Comparison of ENCODE assay signal across 27 cellular contexts in genomic region chr1:216711712-216712111, GRCh38.
"Had no signal": no experiment of that assay in that cellular context is flagged by ENCODE, and none has a peak within 500 bp of the region (broad histone marks: within the 10 kb centered on the region; RNA-seq: fewer than 3 reads in every experiment).

No MANE protein-coding gene starts in this region.

- DNase-seq: stimulated activated CD4-positive, alpha-beta T cell treated with anti-CD3 and anti-CD28 coated beads, Interleukin-2, amount 100 ng/mL, for 48 hours; stimulated activated CD4-positive, alpha-beta T cell treated with anti-CD3 and anti-CD28 coated beads, Interleukin-4, amount 100 ng/mL, for 1 hour; stimulated activated CD4-positive, alpha-beta T cell treated with anti-CD3 and anti-CD28 coated beads, Interleukin-4, amount 100 ng/mL, for 24 hours; stimulated activated CD4-positive, alpha-beta T cell treated with anti-CD3 and anti-CD28 coated beads, Interleukin-4, amount 100 ng/mL, for 4 hours; stimulated activated CD8-positive, alpha-beta memory T cell treated with anti-CD3 and anti-CD28 coated beads, Interleukin-4, amount 100 ng/mL, for 48 hours; stimulated activated naive B cell treated with anti-CD40 and anti-IgM and Interleukin-4, amounts not matched to agents 10 μg/mL and 1 μg/mL and 100 μg/mL, for 72 hours; stimulated activated naive CD4-positive, alpha-beta T cell; stimulated activated naive CD4-positive, alpha-beta T cell treated with Interleukin-2 at 50 U/mL for 16 hours; stimulated activated naive CD8-positive, alpha-beta T cell treated with anti-CD3 and anti-CD28 coated beads, Interleukin-15, amount 100 ng/mL, for 72 hours; stimulated activated naive CD8-positive, alpha-beta T cell treated with anti-CD3 and anti-CD28 coated beads, Interleukin-15, Interleukin-2, amounts not matched to agents 100 U/mL and 50 U/mL, for 24 hours; stomach; substantia nigra; testis; thyroid gland; tibial artery; transverse colon; trophoblast cell; upper lobe of left lung; upper lobe of right lung; uterus had no signal

- H3K27me3 ChIP-seq: stomach, testis, thyroid gland, transverse colon, upper lobe of left lung, vagina had no signal

- H3K36me3 ChIP-seq: stomach, suprapubic skin, thoracic aorta, thyroid gland, tibial artery, tibial nerve, transverse colon, upper lobe of left lung, upper lobe of right lung, uterus, vagina had no signal

- H3K4me3 ChIP-seq: stomach, suprapubic skin, testis, thoracic aorta, thyroid gland, tibial artery, tibial nerve, transverse colon, upper lobe of left lung, upper lobe of right lung, uterus, vagina had no signal

- FAIRE-seq: urothelium cell line had no signal

- H3K27ac ChIP-seq: stomach, suprapubic skin, testis, thoracic aorta, thyroid gland, tibial artery, tibial nerve, transverse colon, upper lobe of left lung, upper lobe of right lung, uterus, vagina had no signal

- H3K9me3 ChIP-seq: stomach, suprapubic skin, testis, thoracic aorta, thyroid gland, tibial artery, tibial nerve, transverse colon, upper lobe of left lung, upper lobe of right lung, uterus, vagina had no signal

- H3K4me1 ChIP-seq: suprapubic skin, testis, thyroid gland, tibial artery, tibial nerve, transverse colon, upper lobe of left lung, upper lobe of right lung, uterus, vagina had no signal

- ATAC-seq: stimulated activated effector memory CD8-positive, alpha-beta T cell treated with anti-CD3 and anti-CD28 coated beads, Interleukin-12 subunit alpha, Interleukin-12 subunit beta, amount 100 ng/mL, for 72 hours; stimulated activated memory B cell treated with anti-CD40 and anti-IgM and Interleukin-4, amounts not matched to agents 10 μg/mL and 1 μg/mL and 100 μg/mL, for 72 hours; stimulated activated naive B cell treated with anti-CD40 and anti-IgM and Interleukin-4, amounts not matched to agents 10 μg/mL and 1 μg/mL and 100 μg/mL, for 72 hours; stimulated activated naive CD8-positive, alpha-beta T cell treated with anti-CD3 and anti-CD28 coated beads, Interleukin-15, amount 100 ng/mL, for 72 hours; stimulated activated naive CD8-positive, alpha-beta T cell treated with anti-CD3 and anti-CD28 coated beads, Interleukin-15, Interleukin-2, amounts not matched to agents 100 U/mL and 50 U/mL, for 24 hours; upper lobe of right lung had no signal
